Comparison of ENCODE assay signal across 1 cellular context in the genomic region with DNA sequence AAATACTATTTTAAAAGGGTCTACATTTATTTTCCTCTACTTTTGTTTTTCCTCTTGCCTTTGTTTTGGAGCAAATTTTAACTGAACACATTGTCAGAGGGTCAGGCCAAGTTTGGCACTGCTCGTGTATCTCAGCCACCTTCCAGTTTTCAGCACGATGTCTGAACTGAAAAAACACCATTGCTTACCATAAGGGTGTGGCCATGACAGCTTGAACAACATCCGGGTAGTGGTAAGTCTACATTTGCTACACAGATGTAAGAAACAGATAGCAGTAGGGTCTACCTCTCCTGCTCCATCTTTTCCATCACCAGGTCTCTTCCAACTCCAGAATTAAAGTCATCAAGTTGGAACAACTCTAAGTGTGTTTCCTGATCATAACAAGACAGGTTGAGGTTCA.
TF ChIP-seq lines count a peak whose summit lies in the region.

No MANE protein-coding gene starts in this region.

TF ChIP-seq in K562, 482 proteins besides CTCF, POLR2A, EP300 and RAD21 (continued from another document and continues in another):
- TF ChIP-seq CHD7 (IDR thresholded peaks at IDR 0.05; ENCODE audit: low read depth, low read length), result no peak
- no peak for TF ChIP-seq DDX20 (tag; IDR thresholded peaks at IDR 0.05; ENCODE audit: low read depth)
- TF ChIP-seq, protein P1, sequence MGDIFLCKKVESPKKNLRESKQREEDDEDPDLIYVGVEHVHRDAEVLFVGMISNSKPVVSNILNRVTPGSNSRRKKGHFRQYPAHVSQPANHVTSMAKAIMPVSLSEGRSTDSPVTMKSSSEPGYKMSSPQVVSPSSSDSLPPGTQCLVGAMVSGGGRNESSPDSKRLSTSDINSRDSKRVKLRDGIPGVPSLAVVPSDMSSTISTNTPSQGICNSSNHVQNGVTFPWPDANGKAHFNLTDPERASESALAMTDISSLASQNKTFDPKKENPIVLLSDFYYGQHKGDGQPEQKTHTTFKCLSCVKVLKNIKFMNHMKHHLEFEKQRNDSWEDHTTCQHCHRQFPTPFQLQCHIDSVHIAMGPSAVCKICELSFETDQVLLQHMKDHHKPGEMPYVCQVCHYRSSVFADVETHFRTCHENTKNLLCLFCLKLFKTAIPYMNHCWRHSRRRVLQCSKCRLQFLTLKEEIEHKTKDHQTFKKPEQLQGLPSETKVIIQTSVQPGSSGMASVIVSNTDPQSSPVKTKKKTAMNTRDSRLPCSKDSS (IDR thresholded peaks at IDR 0.05; ENCODE audit: low read depth, partially characterized antibody), result no peak
- no peak for TF ChIP-seq FOXK2 (conservative IDR thresholded peaks at IDR 0.05 in 1 of 2, IDR thresholded peaks at IDR 0.05 in 1 of 2; ENCODE audit: low read depth in 2 of 2)
- TF ChIP-seq ZNF121 (CRISPR knock-in tag; conservative IDR thresholded peaks at IDR 0.05), result no peak
- no peak for TF ChIP-seq ZNF324 (CRISPR knock-in tag; IDR thresholded peaks at IDR 0.05)
- TF ChIP-seq ZKSCAN8 (CRISPR knock-in tag; IDR thresholded peaks at IDR 0.05), result no peak
- TF ChIP-seq, protein P2, sequence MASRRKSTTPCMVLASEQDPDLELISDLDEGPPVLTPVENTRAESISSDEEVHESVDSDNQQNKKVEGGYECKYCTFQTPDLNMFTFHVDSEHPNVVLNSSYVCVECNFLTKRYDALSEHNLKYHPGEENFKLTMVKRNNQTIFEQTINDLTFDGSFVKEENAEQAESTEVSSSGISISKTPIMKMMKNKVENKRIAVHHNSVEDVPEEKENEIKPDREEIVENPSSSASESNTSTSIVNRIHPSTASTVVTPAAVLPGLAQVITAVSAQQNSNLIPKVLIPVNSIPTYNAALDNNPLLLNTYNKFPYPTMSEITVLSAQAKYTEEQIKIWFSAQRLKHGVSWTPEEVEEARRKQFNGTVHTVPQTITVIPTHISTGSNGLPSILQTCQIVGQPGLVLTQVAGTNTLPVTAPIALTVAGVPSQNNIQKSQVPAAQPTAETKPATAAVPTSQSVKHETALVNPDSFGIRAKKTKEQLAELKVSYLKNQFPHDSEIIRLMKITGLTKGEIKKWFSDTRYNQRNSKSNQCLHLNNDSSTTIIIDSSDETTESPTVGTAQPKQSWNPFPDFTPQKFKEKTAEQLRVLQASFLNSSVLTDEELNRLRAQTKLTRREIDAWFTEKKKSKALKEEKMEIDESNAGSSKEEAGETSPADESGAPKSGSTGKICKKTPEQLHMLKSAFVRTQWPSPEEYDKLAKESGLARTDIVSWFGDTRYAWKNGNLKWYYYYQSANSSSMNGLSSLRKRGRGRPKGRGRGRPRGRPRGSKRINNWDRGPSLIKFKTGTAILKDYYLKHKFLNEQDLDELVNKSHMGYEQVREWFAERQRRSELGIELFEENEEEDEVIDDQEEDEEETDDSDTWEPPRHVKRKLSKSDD (conservative IDR thresholded peaks at IDR 0.05; ENCODE audit: low read length), result no peak
- no peak for TF ChIP-seq MXI1 (IDR thresholded peaks at IDR 0.05; ENCODE audit: low read depth, low read length)
- TF ChIP-seq ZBTB5 (IDR thresholded peaks at IDR 0.05), result no peak
- TF ChIP-seq ETV1 (tag; conservative IDR thresholded peaks at IDR 0.05; ENCODE audit: low read depth), result 0 out of 2 replicates have a peak, but pooled peaks have one; percentile 20
- no peak for TF ChIP-seq U2AF1 (optimal IDR thresholded peaks at IDR 0.05; ENCODE audit: low read depth, low read length)
- TF ChIP-seq AFF4 (CRISPR knock-in tag; IDR thresholded peaks at IDR 0.05), result no peak
- TF ChIP-seq HCFC1 (IDR thresholded peaks at IDR 0.05; ENCODE audit: low read depth, low read length), result no peak
- no peak for TF ChIP-seq POLR2AphosphoS5 (IDR thresholded peaks at IDR 0.05; ENCODE audit: control insufficient read depth, insufficient read depth, low read depth, low read length)
- no peak for TF ChIP-seq ARID2 (IDR thresholded peaks at IDR 0.05)
- no peak for TF ChIP-seq PTBP1 (IDR thresholded peaks at IDR 0.05; ENCODE audit: low read depth, low read length)
- no peak for TF ChIP-seq IRF2 (CRISPR knock-in tag; IDR thresholded peaks at IDR 0.05)
- TF ChIP-seq GATA2 (CRISPR knock-in tag; IDR thresholded peaks at IDR 0.05), result 0 out of 2 replicates have a peak, but pooled peaks have one; percentile 10
- no peak for TF ChIP-seq POLR2AphosphoS2 (IDR thresholded peaks at IDR 0.05; ENCODE audit: low read length)
- TF ChIP-seq, protein P3, sequence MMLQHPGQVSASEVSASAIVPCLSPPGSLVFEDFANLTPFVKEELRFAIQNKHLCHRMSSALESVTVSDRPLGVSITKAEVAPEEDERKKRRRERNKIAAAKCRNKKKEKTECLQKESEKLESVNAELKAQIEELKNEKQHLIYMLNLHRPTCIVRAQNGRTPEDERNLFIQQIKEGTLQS (IDR thresholded peaks at IDR 0.05), result no peak
- TF ChIP-seq, protein P3 (CRISPR knock-in tag; conservative IDR thresholded peaks at IDR 0.05), result no peak
- TF ChIP-seq HLTF (IDR thresholded peaks at IDR 0.05), result no peak
- TF ChIP-seq TCF3 (CRISPR knock-in tag; IDR thresholded peaks at IDR 0.05), result 0 out of 2 replicates have a peak, but pooled peaks have one; percentile 26
- TF ChIP-seq GTF2F1 (IDR thresholded peaks at IDR 0.05; ENCODE audit: low read depth, low read length), result no peak
- TF ChIP-seq PHB (CRISPR knock-in tag; IDR thresholded peaks at IDR 0.05), result no peak
- TF ChIP-seq PCBP1 (IDR thresholded peaks at IDR 0.05; ENCODE audit: low read depth, low read length, poor library complexity, severe bottlenecking), result no peak
- TF ChIP-seq MIER1 (IDR thresholded peaks at IDR 0.05; ENCODE audit: low read depth), result no peak
- TF ChIP-seq, protein P4, sequence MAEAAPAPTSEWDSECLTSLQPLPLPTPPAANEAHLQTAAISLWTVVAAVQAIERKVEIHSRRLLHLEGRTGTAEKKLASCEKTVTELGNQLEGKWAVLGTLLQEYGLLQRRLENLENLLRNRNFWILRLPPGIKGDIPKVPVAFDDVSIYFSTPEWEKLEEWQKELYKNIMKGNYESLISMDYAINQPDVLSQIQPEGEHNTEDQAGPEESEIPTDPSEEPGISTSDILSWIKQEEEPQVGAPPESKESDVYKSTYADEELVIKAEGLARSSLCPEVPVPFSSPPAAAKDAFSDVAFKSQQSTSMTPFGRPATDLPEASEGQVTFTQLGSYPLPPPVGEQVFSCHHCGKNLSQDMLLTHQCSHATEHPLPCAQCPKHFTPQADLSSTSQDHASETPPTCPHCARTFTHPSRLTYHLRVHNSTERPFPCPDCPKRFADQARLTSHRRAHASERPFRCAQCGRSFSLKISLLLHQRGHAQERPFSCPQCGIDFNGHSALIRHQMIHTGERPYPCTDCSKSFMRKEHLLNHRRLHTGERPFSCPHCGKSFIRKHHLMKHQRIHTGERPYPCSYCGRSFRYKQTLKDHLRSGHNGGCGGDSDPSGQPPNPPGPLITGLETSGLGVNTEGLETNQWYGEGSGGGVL (CRISPR knock-in tag; IDR thresholded peaks at IDR 0.05), result no peak
- TF ChIP-seq FOSL1 (tag; conservative IDR thresholded peaks at IDR 0.05), result no peak
